In the genomic region with DNA sequence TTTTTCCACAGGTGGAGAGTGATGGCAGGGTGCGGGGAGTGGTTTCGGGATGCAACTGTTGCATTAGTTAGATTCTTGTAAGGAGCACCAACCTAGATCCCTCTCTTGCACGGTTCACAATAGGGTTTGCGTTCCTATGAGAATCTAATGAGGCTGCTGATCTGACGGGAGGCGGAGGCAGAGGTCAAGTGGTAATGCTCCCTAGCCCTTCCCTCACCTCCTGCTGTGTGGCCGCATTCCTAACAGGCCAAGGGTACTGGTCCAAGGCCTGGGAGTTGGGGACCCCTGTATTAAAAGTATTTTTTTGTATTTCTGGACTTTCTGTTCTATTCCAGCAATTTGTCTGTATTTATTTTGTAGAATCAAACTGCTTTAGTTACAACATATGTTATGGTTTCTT, we compare ENCODE assay signal across 29 cellular contexts. TPM values are rescaled to one million over a fixed set of nuclear protein-coding genes. Genes with fewer than 3 reads are reported as not detected.
"Had no signal": no experiment of that assay in that cellular context is flagged by ENCODE, and none has a peak within 500 bp of the region (broad histone marks: within the 10 kb centered on the region; RNA-seq: fewer than 3 reads in every experiment).

No MANE protein-coding gene starts in this region.

- H3K4me2 ChIP-seq: KMS-11 had no signal

- H3K27ac ChIP-seq: adrenal gland, KMS-11, RWPE1 had no signal

- DNase-seq: activated CD4-positive, alpha-beta T cell treated with anti-CD3 and anti-CD28 coated beads, Interleukin-2, amount 10 ng/mL, durations not matched to agents 7 days and 5 days; activated CD4-positive, CD25-positive, alpha-beta regulatory T cell; activated CD8-positive, alpha-beta memory T cell treated with anti-CD3 and anti-CD28 coated beads, Interleukin-2, amount 50 U/mL, for 4 hours; activated CD8-positive, alpha-beta T cell treated with anti-CD3 and anti-CD28 coated beads for 36 hours; activated naive CD4-positive, alpha-beta T cell treated with anti-CD3 and anti-CD28 coated beads, Interleukin-2, amount 50 U/mL, for 16 hours; activated naive CD8-positive, alpha-beta T cell treated with anti-CD3 and anti-CD28 coated beads, Interleukin-2, amount 10 ng/mL, durations not matched to agents 7 days and 5 days; activated T-cell treated with anti-CD3 and anti-CD28 coated beads, Interleukin-2, amount 50 U/mL, for 1 hour; adrenal gland; anterior cingulate cortex; cerebellar nuclear complex; MG63; MV-4-11; NCI-H1092 treated with DMSO at 0.1 percent for 48 hours; NCI-H1417 treated with DMSO at 0.1 percent for 48 hours; NCI-H1694; NCI-H2029; NCI-H510A treated with DMSO at 0.1 percent for 48 hours; NCI-H69; NK-92 treated with Interleukin-12 subunit alpha and Interleukin-12 subunit beta, amount 100 ng/mL, for 24 hours; OCI-M1; Right ventricle myocardium superior; T-helper 9 cell had no signal

- H3K27ac Mint-ChIP-seq: activated CD4-positive, alpha-beta T cell treated with anti-CD3 and anti-CD28 coated beads, Interleukin-2, amount 10 ng/mL, durations not matched to agents 7 days and 5 days; activated CD8-positive, alpha-beta T cell treated with anti-CD3 and anti-CD28 coated beads for 36 hours; activated naive CD8-positive, alpha-beta T cell treated with anti-CD3 and anti-CD28 coated beads, Interleukin-2, amount 10 ng/mL, durations not matched to agents 7 days and 5 days; T-helper 1 cell treated with Interleukin-12 subunit alpha and Interleukin-12 subunit beta and Interleukin-4 antibody, amounts not matched to agents 30 μg/mL and 1 μg/mL, for 36 hours had no signal

- FAIRE-seq: TTC549 had no signal

- H3K9me3 ChIP-seq: adrenal gland, MG63 had no signal

- H3K4me3 ChIP-seq: adrenal gland, MG63 had no signal

- H3K9ac ChIP-seq: KMS-11 had no signal

- ATAC-seq: activated CD8-positive, alpha-beta T cell treated with anti-CD3 and anti-CD28 coated beads for 36 hours; Panc1 had no signal

- H3K27me3 ChIP-seq: adrenal gland, MG63 had no signal

- H3K4me3 Mint-ChIP-seq: activated CD4-positive, alpha-beta T cell treated with anti-CD3 and anti-CD28 coated beads, Interleukin-2, amount 10 ng/mL, durations not matched to agents 7 days and 5 days; activated CD8-positive, alpha-beta T cell treated with anti-CD3 and anti-CD28 coated beads for 36 hours; activated naive CD8-positive, alpha-beta T cell treated with anti-CD3 and anti-CD28 coated beads, Interleukin-2, amount 10 ng/mL, durations not matched to agents 7 days and 5 days; T-helper 1 cell treated with Interleukin-12 subunit alpha and Interleukin-12 subunit beta and Interleukin-4 antibody, amounts not matched to agents 30 μg/mL and 1 μg/mL, for 36 hours had no signal

- H3K9me3 Mint-ChIP-seq: activated CD4-positive, alpha-beta T cell treated with anti-CD3 and anti-CD28 coated beads, Interleukin-2, amount 10 ng/mL, durations not matched to agents 7 days and 5 days; activated CD8-positive, alpha-beta T cell treated with anti-CD3 and anti-CD28 coated beads for 36 hours; activated naive CD8-positive, alpha-beta T cell treated with anti-CD3 and anti-CD28 coated beads, Interleukin-2, amount 10 ng/mL, durations not matched to agents 7 days and 5 days; T-helper 1 cell treated with Interleukin-12 subunit alpha and Interleukin-12 subunit beta and Interleukin-4 antibody, amounts not matched to agents 30 μg/mL and 1 μg/mL, for 36 hours had no signal

- H3K27me3 Mint-ChIP-seq: activated CD4-positive, alpha-beta T cell treated with anti-CD3 and anti-CD28 coated beads, Interleukin-2, amount 10 ng/mL, durations not matched to agents 7 days and 5 days; activated CD8-positive, alpha-beta T cell treated with anti-CD3 and anti-CD28 coated beads for 36 hours; activated naive CD8-positive, alpha-beta T cell treated with anti-CD3 and anti-CD28 coated beads, Interleukin-2, amount 10 ng/mL, durations not matched to agents 7 days and 5 days had no signal

RNA-seq across cellular contexts. Expression of a gene that starts 51.9 kb away (rescaled TPM):
- total RNA-seq: activated CD4-positive, alpha-beta T cell treated with anti-CD3 and anti-CD28 coated beads, Interleukin-2, amount 10 ng/mL, durations not matched to agents 7 days and 5 days; activated CD8-positive, alpha-beta T cell treated with anti-CD3 and anti-CD28 coated beads for 36 hours; activated naive CD8-positive, alpha-beta T cell treated with anti-CD3 and anti-CD28 coated beads, Interleukin-2, amount 10 ng/mL, durations not matched to agents 7 days and 5 days; cardiac septum; Right ventricle myocardium superior; SK-MEL-5 had no signal
